ENCODE assay signal across 8 cellular contexts in the genomic region with DNA sequence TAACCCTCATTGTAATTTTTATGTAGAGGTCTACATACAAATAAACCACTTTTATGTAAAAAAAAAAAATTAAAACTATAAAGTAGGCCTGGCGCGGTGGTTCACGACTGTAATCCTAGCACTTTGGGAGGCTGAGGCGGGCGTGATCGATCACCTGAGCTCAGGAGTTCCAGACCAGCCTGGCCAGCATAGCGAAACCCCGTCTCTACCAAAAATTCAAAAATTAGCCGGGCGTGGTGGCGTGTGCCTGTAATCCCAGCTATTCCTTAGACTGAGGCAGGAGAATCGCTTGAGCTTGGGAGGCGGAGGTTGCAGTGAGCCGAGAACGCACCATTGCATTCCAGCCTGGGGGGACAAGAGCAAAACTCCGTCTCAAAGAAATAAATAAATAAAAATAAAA. TPM values are rescaled to one million over a fixed set of nuclear protein-coding genes. Genes with fewer than 3 reads are reported as not detected.
A peak's percentile ranks its signal among the peaks of the same experiment; 100 is the strongest.
DNase-seq lines count a peak whose midpoint lies in the region; ATAC-seq, FAIRE-seq and TF ChIP-seq lines count a peak whose summit lies in the region.

No MANE protein-coding gene starts in this region.

- H3K4me1 Mint-ChIP-seq in activated naive CD4-positive, alpha-beta T cell treated with anti-CD3 and anti-CD28 coated beads for 36 hours (ENCODE audit: low read depth): peaks cover 51% of the 10 kb centered on the region

- peak overlapping the region; percentile 95 for H3K4me3 Mint-ChIP-seq in activated naive CD4-positive, alpha-beta T cell treated with anti-CD3 and anti-CD28 coated beads for 36 hours

- no peak for TF ChIP-seq RAD21 in HepG2 (CRISPR knock-in tag; IDR thresholded peaks at IDR 0.05)

- H3K9me3 Mint-ChIP-seq in activated naive CD4-positive, alpha-beta T cell treated with anti-CD3 and anti-CD28 coated beads for 36 hours: no peaks in the 10 kb centered on the region
- no peaks in the 10 kb centered on the region for H3K9me3 Mint-ChIP-seq in activated naive CD4-positive, alpha-beta T cell treated with anti-CD3 and anti-CD28 coated beads, Interleukin-2, amount 50 U/mL, for 72 hours

- H3K36me3 ChIP-seq in HepG2 (replicated peaks in 1 of 2; ENCODE audit: control insufficient read depth in 1 of 2, insufficient read depth in 2 of 2, low read length in 2 of 2) (peaks cover 0 to 3% of the 10 kb centered on the region in 2 experiments; a peak in 1 of 5 replicates), thyroid gland (peaks cover 0 to 11% of the 10 kb centered on the region in 2 donors)

- H3K79me2 ChIP-seq in HepG2 (ENCODE audit: insufficient read depth, low read length): peaks cover 19% of the 10 kb centered on the region

- peak overlapping the region; percentile 93 for H3K4me2 ChIP-seq in HepG2 (ENCODE audit: low read depth, low read length)

- TF ChIP-seq CTCF in astrocyte of the cerebellum (IDR thresholded peaks at IDR 0.05; ENCODE audit: low read depth, low read length, missing control alignments) (no peak), HepG2 (CRISPR knock-in tag; IDR thresholded peaks at IDR 0.05) (no peak), thyroid gland (IDR thresholded peaks at IDR 0.05) (no peak)

- no peak for TF ChIP-seq EP300 in HepG2 (IDR thresholded peaks at IDR 0.05; ENCODE audit: low read depth in 2 of 2, low read length in 2 of 2)
- TF ChIP-seq EP300 in HepG2 (CRISPR knock-in tag; IDR thresholded peaks at IDR 0.05; ENCODE audit: borderline replicate concordance): no peak

- no peak overlapping the region for H3K27ac ChIP-seq in HepG2 (ENCODE audit: extremely low read length, insufficient read depth, low read length)
- peak overlapping the region in 2 of 3 donors; percentile 67 to 92 for H3K27ac ChIP-seq in thyroid gland

- no peak for ATAC-seq in activated naive CD4-positive, alpha-beta T cell treated with anti-CD3 and anti-CD28 coated beads, Interleukin-2, amount 50 U/mL, for 72 hours
- ATAC-seq in HepG2 (no peak), GM21526 (IDR thresholded peaks at IDR 0.05; ENCODE audit: low FRiP score, unreplicated experiment) (no peak)

- intact Hi-C loops in activated naive CD4-positive, alpha-beta T cell treated with anti-CD3 and anti-CD28 coated beads for 36 hours (cut with micrococcal nuclease): loop anchor here (1.0 to 5.0 kb wide), 2 partner anchors 113 to 1146 kb away; a partner anchor contains a TSS
- intact Hi-C loops in HepG2 (cut with micrococcal nuclease; ENCODE audit: unreplicated experiment) (loop anchor here (2.0 kb wide), 1 partner anchor 98 kb away; no protein-coding TSS in a partner anchor), thyroid gland (cut with DNase I) (no loop called here)

- no peaks in the 10 kb centered on the region for H3K9me3 ChIP-seq in HepG2 (ENCODE audit: low read length)
- H3K9me3 ChIP-seq in thyroid gland: no peaks in the 10 kb centered on the region

- POLR2A ChIA-PET in HepG2 (lab: Yijun Ruan, JAX): interaction anchor here (1.1 to 1.9 kb wide), 5 partner anchors 10 to 177 kb away, joined by 4 to 16 read pairs (median 5); a partner anchor contains a TSS

- in situ Hi-C loops in astrocyte of the cerebellum (cut with HindIII; ENCODE audit: low sequenced_read_pairs) (no loop called here), HepG2 (cut with HindIII; ENCODE audit: extremely low pct_ligation_motif_present, low pct_unique_long_range_greater_than_20kb) (no loop called here)

- no TSS peak for BruUV-seq in HepG2 (replicated peaks; lab: Mats Ljungman, UMichigan)

- peaks cover 31% of the 10 kb centered on the region for H3K36me3 Mint-ChIP-seq in activated naive CD4-positive, alpha-beta T cell treated with anti-CD3 and anti-CD28 coated beads for 36 hours (ENCODE audit: low read depth)
- H3K36me3 Mint-ChIP-seq in activated naive CD4-positive, alpha-beta T cell treated with anti-CD3 and anti-CD28 coated beads, Interleukin-2, amount 50 U/mL, for 72 hours: peaks cover 20 to 28% of the 10 kb centered on the region in 2 donors

- H3K27me3 ChIP-seq in HepG2 (ENCODE audit: control insufficient read depth in 1 of 2, insufficient read depth in 2 of 2, low read length in 2 of 2) (no peaks in the 10 kb centered on the region; a peak in 1 of 5 replicates), thyroid gland (no peaks in the 10 kb centered on the region)

- no peaks in the 10 kb centered on the region for H3K27me3 Mint-ChIP-seq in activated naive CD4-positive, alpha-beta T cell treated with anti-CD3 and anti-CD28 coated beads for 36 hours (ENCODE audit: low read depth)

- H3K4me3 ChIP-seq in astrocyte of the cerebellum (ENCODE audit: low read depth, low read length) (peak overlapping the region; percentile 90), HepG2 (replicated peaks in 1 of 3; ENCODE audit: insufficient read depth in 1 of 3, low read depth in 2 of 3, low read length in 3 of 3) (peak overlapping the region in 2 of 3 experiments; percentile 83; a peak in 4 of 6 replicates), thyroid gland (replicated peaks in 1 of 3) (peak overlapping the region in 1 of 3 donors; percentile 95)

- peak overlapping the region; percentile 81; the same call in 1 of the 2 replicates for H3K9ac ChIP-seq in HepG2 (ENCODE audit: insufficient read depth, low read depth, low read length)

- TF ChIP-seq POLR2A in HepG2 (IDR thresholded peaks at IDR 0.05; ENCODE audit: insufficient read depth in 1 of 2, low read depth in 2 of 2, low read length in 2 of 2) (no peak), thyroid gland (IDR thresholded peaks at IDR 0.05) (no peak), erythroblast (IDR thresholded peaks at IDR 0.05; ENCODE audit: low read length) (no peak)

- no peaks in the 10 kb centered on the region for H4K20me1 ChIP-seq in HepG2 (ENCODE audit: insufficient read depth, low read length)

- 97% methylated on average over 16 of the region's 16 CpGs for WGBS in HepG2 (ENCODE audit: low lambda C conversion rate)
- 68 to 75% methylated on average over 16 of the region's 16 CpGs for WGBS in thyroid gland, 2 donors

- CTCF ChIA-PET in activated naive CD4-positive, alpha-beta T cell treated with anti-CD3 and anti-CD28 coated beads for 36 hours (lab: Charles Lee): interaction anchor here (0.6 to 2.7 kb wide), 5 partner anchors 9 to 281 kb away, joined by 3 to 9 read pairs (median 3); no protein-coding TSS in a partner anchor
- CTCF ChIA-PET in HepG2 (lab: Yijun Ruan, JAX; ENCODE audit: low intra/inter-chr PET ratio, low total read pairs): no interaction called here

- no peak for FAIRE-seq in HepG2 (lab: Jason Lieb, UNC)

- H3K4me1 ChIP-seq in HepG2 (ENCODE audit: insufficient read depth, low read length) (peaks cover 48% of the 10 kb centered on the region), thyroid gland (peaks cover 31 to 36% of the 10 kb centered on the region in 2 donors)

- no peak overlapping the region for H3K27ac Mint-ChIP-seq in activated naive CD4-positive, alpha-beta T cell treated with anti-CD3 and anti-CD28 coated beads for 36 hours
- peak overlapping the region in 1 of 2 donors; percentile 94 for H3K27ac Mint-ChIP-seq in activated naive CD4-positive, alpha-beta T cell treated with anti-CD3 and anti-CD28 coated beads, Interleukin-2, amount 50 U/mL, for 72 hours

- DNase-seq in activated naive CD4-positive, alpha-beta T cell treated with anti-CD3 and anti-CD28 coated beads for 36 hours: no peak
- DNase-seq in activated naive CD4-positive, alpha-beta T cell treated with anti-CD3 and anti-CD28 coated beads, Interleukin-2, amount 50 U/mL, for 72 hours (ENCODE audit: low spot score in 2 of 2): no peak
- no peak for DNase-seq in astrocyte of the cerebellum (ENCODE audit: low read depth)
- DNase-seq in HepG2 (ENCODE audit: low spot score): no peak
- peak in 1 of 2 donors; percentile 11 for DNase-seq in thyroid gland
- no peak for DNase-seq in erythroblast (lab: John Stamatoyannopoulos, UW)
- DNase-seq in NCI-H510A treated with DMSO at 0.1 percent for 48 hours (lab: John Stamatoyannopoulos, UW): no peak

- no peak overlapping the region for H2AFZ ChIP-seq in HepG2 (ENCODE audit: low read length)

RNA-seq across cellular contexts. Expression of a gene that starts 0.8 kb away (rescaled TPM):
- 10 to 100 TPM; 24.6 to 28.7 TPM for total RNA-seq in activated naive CD4-positive, alpha-beta T cell treated with anti-CD3 and anti-CD28 coated beads for 36 hours
- total RNA-seq in activated naive CD4-positive, alpha-beta T cell treated with anti-CD3 and anti-CD28 coated beads, Interleukin-2, amount 50 U/mL, for 72 hours: 10 to 100 TPM; 29.9 to 45.1 TPM
- 10.1 and 15.2 TPM in 2 replicates for total RNA-seq in HepG2 (2016; rRNA removed; fragmentation: Illumina TruSeq; extraction: Trizol)
- total RNA-seq in HepG2 (2016; cell fraction: cytosol; rRNA removed; fragmentation: Illumina TruSeq; extraction: Trizol; ENCODE audit: low read depth): 4.0 and 4.3 TPM in 2 replicates
- total RNA-seq in HepG2 (2016; cell fraction: insoluble cytoplasmic fraction; rRNA removed; fragmentation: Illumina TruSeq; extraction: Trizol): 8.1 and 13.4 TPM in 2 replicates
- total RNA-seq in HepG2 (2016; cell fraction: membrane; rRNA removed; fragmentation: Illumina TruSeq; extraction: Trizol): 4.4 and 5.1 TPM in 2 replicates
- 25.8 and 28.6 TPM in 2 replicates for total RNA-seq in HepG2 (2016; cell fraction: nucleus; rRNA removed; fragmentation: Illumina TruSeq; extraction: Trizol)
- polyA plus RNA-seq in HepG2 (2011; rRNA removed): 27.9 and 30.1 TPM in 2 replicates
- polyA plus RNA-seq in HepG2 (2011; cell fraction: cytosol; rRNA removed): 10.5 and 15.8 TPM in 2 replicates
- polyA plus RNA-seq in HepG2 (2011; cell fraction: nucleus; rRNA removed): 42.9 and 51.0 TPM in 2 replicates
- polyA plus RNA-seq in HepG2 (2012): 14.8 and 19.1 TPM in 2 replicates
- 0.58 and 0.65 TPM in 2 replicates for polyA plus RNA-seq in HepG2 (2016; cell fraction: cytosol; fragmentation: Illumina TruSeq; extraction: Trizol; ENCODE audit: low read depth)
- polyA plus RNA-seq in HepG2 (2016; cell fraction: insoluble cytoplasmic fraction; fragmentation: Illumina TruSeq; extraction: Trizol; ENCODE audit: low read depth): 5.6 and 6.4 TPM in 2 replicates
- polyA plus RNA-seq in HepG2 (2016; cell fraction: membrane; fragmentation: Illumina TruSeq; extraction: Trizol; ENCODE audit: low read depth): 1.8 and 2.1 TPM in 2 replicates
- polyA plus RNA-seq in HepG2 (2016; cell fraction: nucleus; fragmentation: Illumina TruSeq; extraction: Trizol; ENCODE audit: insufficient read depth, low read depth): 29.7 and 46.7 TPM in 2 replicates
- polyA minus RNA-seq in HepG2 (2011; rRNA and poly(A)+ RNA removed; ENCODE audit: low replicate concordance): 55.1 and 86.0 TPM in 2 replicates
- polyA minus RNA-seq in HepG2 (2011; cell fraction: cytosol; rRNA and poly(A)+ RNA removed): 29.2 and 32.6 TPM in 2 replicates
- polyA minus RNA-seq in HepG2 (2011; cell fraction: nucleus; rRNA and poly(A)+ RNA removed): 93.5 and 132 TPM in 2 replicates
- total RNA-seq in thyroid gland: 10 to 100 TPM; 32.6 to 47.8 (median 42.1) TPM

RNA-seq across cellular contexts. Expression of a gene that starts 4.6 kb away (rescaled TPM):
- 100 to 1,000 TPM; 220 to 227 TPM for total RNA-seq in activated naive CD4-positive, alpha-beta T cell treated with anti-CD3 and anti-CD28 coated beads for 36 hours
- 100 to 1,000 TPM; 182 to 202 TPM for total RNA-seq in activated naive CD4-positive, alpha-beta T cell treated with anti-CD3 and anti-CD28 coated beads, Interleukin-2, amount 50 U/mL, for 72 hours
- total RNA-seq in HepG2 (2016; rRNA removed; fragmentation: Illumina TruSeq; extraction: Trizol) (239 and 316 TPM in 2 replicates), thyroid gland (100 to 1,000 TPM in 3 of 4 donors, 10 to 100 TPM in 1; 62.6 to 164 (median 142) TPM)
- 76.5 and 87.6 TPM in 2 replicates for total RNA-seq in HepG2 (2016; cell fraction: cytosol; rRNA removed; fragmentation: Illumina TruSeq; extraction: Trizol; ENCODE audit: low read depth)
- total RNA-seq in HepG2 (2016; cell fraction: insoluble cytoplasmic fraction; rRNA removed; fragmentation: Illumina TruSeq; extraction: Trizol): 230 and 310 TPM in 2 replicates
- 102 and 108 TPM in 2 replicates for total RNA-seq in HepG2 (2016; cell fraction: membrane; rRNA removed; fragmentation: Illumina TruSeq; extraction: Trizol)
- total RNA-seq in HepG2 (2016; cell fraction: nucleus; rRNA removed; fragmentation: Illumina TruSeq; extraction: Trizol): 85.4 and 98.7 TPM in 2 replicates
- polyA plus RNA-seq in HepG2 (2011; rRNA removed): 369 and 407 TPM in 2 replicates
- polyA plus RNA-seq in HepG2 (2011; cell fraction: cytosol; rRNA removed): 361 and 401 TPM in 2 replicates
- polyA plus RNA-seq in HepG2 (2011; cell fraction: nucleus; rRNA removed): 120 and 137 TPM in 2 replicates
- 152 and 190 TPM in 2 replicates for polyA plus RNA-seq in HepG2 (2012)
- polyA plus RNA-seq in HepG2 (2016; cell fraction: cytosol; fragmentation: Illumina TruSeq; extraction: Trizol; ENCODE audit: low read depth): 76.5 and 98.7 TPM in 2 replicates
- polyA plus RNA-seq in HepG2 (2016; cell fraction: insoluble cytoplasmic fraction; fragmentation: Illumina TruSeq; extraction: Trizol; ENCODE audit: low read depth): 401 and 420 TPM in 2 replicates
- polyA plus RNA-seq in HepG2 (2016; cell fraction: membrane; fragmentation: Illumina TruSeq; extraction: Trizol; ENCODE audit: low read depth): 116 and 117 TPM in 2 replicates
- polyA plus RNA-seq in HepG2 (2016; cell fraction: nucleus; fragmentation: Illumina TruSeq; extraction: Trizol; ENCODE audit: insufficient read depth, low read depth): 165 and 175 TPM in 2 replicates
- polyA minus RNA-seq in HepG2 (2011; rRNA and poly(A)+ RNA removed; ENCODE audit: low replicate concordance): 109 and 357 TPM in 2 replicates
- 43.3 and 43.4 TPM in 2 replicates for polyA minus RNA-seq in HepG2 (2011; cell fraction: cytosol; rRNA and poly(A)+ RNA removed)
- polyA minus RNA-seq in HepG2 (2011; cell fraction: nucleus; rRNA and poly(A)+ RNA removed): 17.0 and 21.9 TPM in 2 replicates

RNA-seq across cellular contexts. Expression of a gene that starts 4.8 kb away (rescaled TPM):
- total RNA-seq in activated naive CD4-positive, alpha-beta T cell treated with anti-CD3 and anti-CD28 coated beads for 36 hours: under 1 TPM in 1 of 2 experiments, not detected in 1; 0.05 TPM
- not detected for total RNA-seq in activated naive CD4-positive, alpha-beta T cell treated with anti-CD3 and anti-CD28 coated beads, Interleukin-2, amount 50 U/mL, for 72 hours
- not detected in 2 replicates for total RNA-seq in HepG2 (2016; rRNA removed; fragmentation: Illumina TruSeq; extraction: Trizol)
- total RNA-seq in HepG2 (2016; cell fraction: cytosol; rRNA removed; fragmentation: Illumina TruSeq; extraction: Trizol; ENCODE audit: low read depth): not detected in 2 replicates
- not detected in 2 replicates for total RNA-seq in HepG2 (2016; cell fraction: insoluble cytoplasmic fraction; rRNA removed; fragmentation: Illumina TruSeq; extraction: Trizol)
- total RNA-seq in HepG2 (2016; cell fraction: membrane; rRNA removed; fragmentation: Illumina TruSeq; extraction: Trizol): not detected in 2 replicates
- not detected in 2 replicates for total RNA-seq in HepG2 (2016; cell fraction: nucleus; rRNA removed; fragmentation: Illumina TruSeq; extraction: Trizol)
- polyA plus RNA-seq in HepG2 (2011; rRNA removed): not detected in 2 replicates
- not detected in 2 replicates for polyA plus RNA-seq in HepG2 (2011; cell fraction: cytosol; rRNA removed)
- polyA plus RNA-seq in HepG2 (2011; cell fraction: nucleus; rRNA removed): not detected in 2 replicates
- polyA plus RNA-seq in HepG2 (2012): not detected in 2 replicates
- polyA plus RNA-seq in HepG2 (2016; cell fraction: cytosol; fragmentation: Illumina TruSeq; extraction: Trizol; ENCODE audit: low read depth): not detected in 2 replicates
- polyA plus RNA-seq in HepG2 (2016; cell fraction: insoluble cytoplasmic fraction; fragmentation: Illumina TruSeq; extraction: Trizol; ENCODE audit: low read depth): not detected in 2 replicates
- not detected in 2 replicates for polyA plus RNA-seq in HepG2 (2016; cell fraction: membrane; fragmentation: Illumina TruSeq; extraction: Trizol; ENCODE audit: low read depth)
- not detected in 2 replicates for polyA plus RNA-seq in HepG2 (2016; cell fraction: nucleus; fragmentation: Illumina TruSeq; extraction: Trizol; ENCODE audit: insufficient read depth, low read depth)
- not detected in 2 replicates for polyA minus RNA-seq in HepG2 (2011; rRNA and poly(A)+ RNA removed; ENCODE audit: low replicate concordance)
- not detected in 2 replicates for polyA minus RNA-seq in HepG2 (2011; cell fraction: cytosol; rRNA and poly(A)+ RNA removed)
- polyA minus RNA-seq in HepG2 (2011; cell fraction: nucleus; rRNA and poly(A)+ RNA removed): not detected in 2 replicates
- total RNA-seq in thyroid gland: under 1 TPM in 1 of 4 donors, not detected in 3; 0.13 TPM

RNA-seq across cellular contexts. Expression of a gene that starts 28.6 kb away (rescaled TPM):
- 10 to 100 TPM; 63.5 to 66.8 TPM for total RNA-seq in activated naive CD4-positive, alpha-beta T cell treated with anti-CD3 and anti-CD28 coated beads for 36 hours
- 10 to 100 TPM; 69.0 to 88.4 TPM for total RNA-seq in activated naive CD4-positive, alpha-beta T cell treated with anti-CD3 and anti-CD28 coated beads, Interleukin-2, amount 50 U/mL, for 72 hours
- total RNA-seq in HepG2 (2016; rRNA removed; fragmentation: Illumina TruSeq; extraction: Trizol): 2.2 and 8.1 TPM in 2 replicates
- total RNA-seq in HepG2 (2016; cell fraction: cytosol; rRNA removed; fragmentation: Illumina TruSeq; extraction: Trizol; ENCODE audit: low read depth): 2.4 and 2.6 TPM in 2 replicates
- 2.8 and 7.4 TPM in 2 replicates for total RNA-seq in HepG2 (2016; cell fraction: insoluble cytoplasmic fraction; rRNA removed; fragmentation: Illumina TruSeq; extraction: Trizol)
- total RNA-seq in HepG2 (2016; cell fraction: membrane; rRNA removed; fragmentation: Illumina TruSeq; extraction: Trizol): 4.8 and 6.0 TPM in 2 replicates
- 11.4 and 12.7 TPM in 2 replicates for total RNA-seq in HepG2 (2016; cell fraction: nucleus; rRNA removed; fragmentation: Illumina TruSeq; extraction: Trizol)
- polyA plus RNA-seq in HepG2 (2011; rRNA removed): 57.1 and 64.6 TPM in 2 replicates
- 41.2 and 52.0 TPM in 2 replicates for polyA plus RNA-seq in HepG2 (2011; cell fraction: cytosol; rRNA removed)
- 152 and 162 TPM in 2 replicates for polyA plus RNA-seq in HepG2 (2011; cell fraction: nucleus; rRNA removed)
- 27.0 and 38.0 TPM in 2 replicates for polyA plus RNA-seq in HepG2 (2012)
- 5.6 and 6.7 TPM in 2 replicates for polyA plus RNA-seq in HepG2 (2016; cell fraction: cytosol; fragmentation: Illumina TruSeq; extraction: Trizol; ENCODE audit: low read depth)
- 5.5 and 8.2 TPM in 2 replicates for polyA plus RNA-seq in HepG2 (2016; cell fraction: insoluble cytoplasmic fraction; fragmentation: Illumina TruSeq; extraction: Trizol; ENCODE audit: low read depth)
- 9.1 and 9.6 TPM in 2 replicates for polyA plus RNA-seq in HepG2 (2016; cell fraction: membrane; fragmentation: Illumina TruSeq; extraction: Trizol; ENCODE audit: low read depth)
- polyA plus RNA-seq in HepG2 (2016; cell fraction: nucleus; fragmentation: Illumina TruSeq; extraction: Trizol; ENCODE audit: insufficient read depth, low read depth): 46.9 and 50.8 TPM in 2 replicates
- 30.0 and 53.4 TPM in 2 replicates for polyA minus RNA-seq in HepG2 (2011; rRNA and poly(A)+ RNA removed; ENCODE audit: low replicate concordance)
- polyA minus RNA-seq in HepG2 (2011; cell fraction: cytosol; rRNA and poly(A)+ RNA removed): 8.5 and 8.7 TPM in 2 replicates
- polyA minus RNA-seq in HepG2 (2011; cell fraction: nucleus; rRNA and poly(A)+ RNA removed): 12.7 and 20.1 TPM in 2 replicates
- 10 to 100 TPM in 1 of 4 donors, 1 to 10 TPM in 3; 6.9 to 12.1 (median 8.6) TPM for total RNA-seq in thyroid gland
